ENCODE assay signal across 8 cellular contexts in the genomic region with DNA sequence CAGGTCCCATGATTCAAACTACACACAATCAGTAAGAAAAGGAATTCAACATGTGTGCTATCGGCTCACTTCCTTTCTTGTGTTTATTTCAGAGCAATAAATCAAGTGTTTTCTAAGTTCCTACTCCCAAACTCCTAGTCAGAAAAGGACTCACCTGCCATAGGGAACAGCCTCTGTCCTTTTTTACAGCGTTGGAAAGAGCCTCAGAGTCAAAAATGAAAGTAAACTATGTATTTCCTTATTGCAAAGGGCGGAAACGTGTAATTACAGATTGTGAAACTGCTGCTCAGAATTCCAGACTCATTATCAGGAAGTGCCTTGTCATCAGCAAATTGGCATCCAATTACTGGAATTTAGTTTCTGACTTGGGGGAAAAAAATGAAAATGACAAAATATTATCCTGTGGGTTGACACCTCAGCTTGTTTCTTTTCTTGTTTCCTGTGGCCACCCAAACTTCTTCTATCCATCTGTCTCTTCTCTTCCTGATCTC. TPM values are rescaled to one million over a fixed set of nuclear protein-coding genes. Genes with fewer than 3 reads are reported as not detected.
A peak's percentile ranks its signal among the peaks of the same experiment; 100 is the strongest.
DNase-seq lines count a peak whose midpoint lies in the region; ATAC-seq and TF ChIP-seq lines count a peak whose summit lies in the region.

TSS of gene CASP4 (minus strand) at position 210 of the 491 bp plus-strand sequence. CDS start at position 161, 49 bp downstream.

- H3K9me3 ChIP-seq in smooth muscle cell (replicated peaks; ENCODE audit: low read depth), result no peaks in the 10 kb centered on the region

- H2AFZ ChIP-seq in smooth muscle cell (ENCODE audit: low read depth), result peak within 1 kb of the TSS; percentile 83

- TF ChIP-seq CTCF in AG10803 (conservative IDR thresholded peaks at IDR 0.05; ENCODE audit: low read length) (no peak), smooth muscle cell (IDR thresholded peaks at IDR 0.05; ENCODE audit: borderline replicate concordance, insufficient read depth, poor library complexity, severe bottlenecking) (no peak)

- peak within 1 kb of the TSS; percentile 85 for H3K4me2 ChIP-seq in smooth muscle cell

- H3K79me2 ChIP-seq in smooth muscle cell (ENCODE audit: low read depth), result no peaks in the 10 kb centered on the region

- no peaks in the 10 kb centered on the region for H3F3A ChIP-seq in smooth muscle cell (ENCODE audit: low read depth)

- H3K36me3 ChIP-seq in smooth muscle cell (ENCODE audit: low read depth), result no peaks in the 10 kb centered on the region

- ATAC-seq in GM18508 (IDR thresholded peaks at IDR 0.05; ENCODE audit: insufficient read depth, unreplicated experiment), result peak; percentile 82
- ATAC-seq in HG02981 (IDR thresholded peaks at IDR 0.05; ENCODE audit: unreplicated experiment), result peak; percentile 90

- WGBS in smooth muscle cell (ENCODE audit: low lambda C conversion rate), result 13% methylated on average over 4 of the region's 4 CpGs

- H3K9ac ChIP-seq in smooth muscle cell (ENCODE audit: low read depth), result peak within 1 kb of the TSS; percentile 85

- peak; percentile 89 for DNase-seq in AG10803 (ENCODE audit: low read depth)
- DNase-seq in NCI-H345 treated with DMSO at 0.1 percent for 48 hours (lab: John Stamatoyannopoulos, UW; ENCODE audit: unreplicated experiment), result peak; percentile 12
- DNase-seq in amniotic epithelial cell (ENCODE audit: low read depth), result peak; percentile 80
- peak; percentile 5 for DNase-seq in hepatic stellate cell (ENCODE audit: low spot score)
- DNase-seq in smooth muscle cell (lab: John Stamatoyannopoulos, UW; ENCODE audit: unreplicated experiment), result no peak
- no peak for DNase-seq in NCI-H1694 (lab: John Stamatoyannopoulos, UW)

- peak within 1 kb of the TSS; percentile 65 for H3K4me3 ChIP-seq in AG10803 (ENCODE audit: low read length)
- H3K4me3 ChIP-seq in smooth muscle cell, result peak within 1 kb of the TSS; percentile 57

- peak within 1 kb of the TSS; percentile 82 for H3K27ac ChIP-seq in smooth muscle cell (ENCODE audit: low read depth)

- H3K4me1 ChIP-seq in smooth muscle cell (ENCODE audit: low read depth), result no peaks in the 10 kb centered on the region

- H3K27me3 ChIP-seq in smooth muscle cell (ENCODE audit: low read depth), result no peaks in the 10 kb centered on the region

- H4K20me1 ChIP-seq in smooth muscle cell (ENCODE audit: low read depth), result no peaks in the 10 kb centered on the region

RNA-seq across cellular contexts. Expression of gene CASP4, which starts in this region (rescaled TPM):
- total RNA-seq in smooth muscle cell, result 28.0 and 36.3 TPM in 2 replicates
- 8.8 and 12.4 TPM in 2 replicates for polyA plus RNA-seq in smooth muscle cell

Comparison
In these comparisons a context has a peak if more than half of its experiments do, and no peak if none do; other contexts are left out.
1. DNase-seq: peak in AG10803 (single experiment), NCI-H345 treated with DMSO at 0.1 percent for 48 hours (single experiment), amniotic epithelial cell (single experiment) and hepatic stellate cell (single experiment); none in smooth muscle cell (single experiment) and NCI-H1694 (single experiment).